29 cellular contexts compared by ENCODE assay signal in genomic region chr1:147497826-147498225, GRCh38.
"Had no signal": no experiment of that assay in that cellular context is flagged by ENCODE, and none has a peak within 500 bp of the region (broad histone marks: within the 10 kb centered on the region; RNA-seq: fewer than 3 reads in every experiment).

No MANE protein-coding gene starts in this region.

- H3K4me1 ChIP-seq: pancreas, prostate gland, testis, thyroid gland, transverse colon had no signal

- DNase-seq: kidney glomerular epithelial cell; left cardiac atrium; left lung; lower lobe of right lung; mammary epithelial cell; mesenchymal stem cell; naive thymus-derived CD8-positive, alpha-beta T cell; nucleus accumbens; pancreas; posterior cingulate gyrus; retina; right cardiac atrium; stimulated activated CD4-positive, alpha-beta T cell treated with anti-CD3 and anti-CD28 coated beads, Interleukin-12 subunit alpha, Interleukin-12 subunit beta, amount 100 ng/mL, for 4 hours; stimulated activated CD4-positive, alpha-beta T cell treated with anti-CD3 and anti-CD28 coated beads, Interleukin-15, amount 100 ng/mL, for 24 hours; stimulated activated CD4-positive, alpha-beta T cell treated with anti-CD3 and anti-CD28 coated beads, Interleukin-2, amount 100 ng/mL, for 24 hours; stimulated activated CD4-positive, alpha-beta T cell treated with anti-CD3 and anti-CD28 coated beads, Interleukin-4, amount 100 ng/mL, for 1 hour; stimulated activated naive B cell treated with anti-CD40 and anti-IgM and Interleukin-4, amounts not matched to agents 10 μg/mL and 1 μg/mL and 100 μg/mL, for 72 hours; stimulated activated naive CD8-positive, alpha-beta T cell treated with anti-CD3 and anti-CD28 coated beads, Interleukin-15, Interleukin-2, amounts not matched to agents 100 U/mL and 50 U/mL, for 24 hours; stomach; testis; thyroid gland; transverse colon; upper lobe of left lung had no signal

- H3K27ac Mint-ChIP-seq: nephron; stimulated activated naive B cell treated with anti-CD40 and anti-IgM and Interleukin-4, amounts not matched to agents 10 μg/mL and 1 μg/mL and 100 μg/mL, for 72 hours had no signal

- H3K27me3 ChIP-seq: left lung, pancreas, testis, thyroid gland, transverse colon, upper lobe of left lung, vagina had no signal

- H3K36me3 ChIP-seq: left lung, lower lobe of right lung, pancreas, prostate gland, stomach, thyroid gland, transverse colon, upper lobe of left lung, vagina had no signal

- H3K4me3 Mint-ChIP-seq: naive thymus-derived CD8-positive, alpha-beta T cell; nephron; neural crest cell; stimulated activated naive B cell treated with anti-CD40 and anti-IgM and Interleukin-4, amounts not matched to agents 10 μg/mL and 1 μg/mL and 100 μg/mL, for 72 hours had no signal

- H3K4me3 ChIP-seq: left lung, lower lobe of right lung, pancreas, prostate gland, skin epidermis, stomach, testis, thyroid gland, transverse colon, upper lobe of left lung, vagina had no signal

- H3K9me3 Mint-ChIP-seq: naive thymus-derived CD8-positive, alpha-beta T cell; nephron; neural crest cell; stimulated activated naive B cell treated with anti-CD40 and anti-IgM and Interleukin-4, amounts not matched to agents 10 μg/mL and 1 μg/mL and 100 μg/mL, for 72 hours had no signal

- H3K9me3 ChIP-seq: left lung, lower lobe of right lung, pancreas, prostate gland, stomach, testis, thyroid gland, transverse colon, upper lobe of left lung, vagina had no signal

- ATAC-seq: left cardiac atrium; left lung; lower lobe of right lung; naive thymus-derived CD8-positive, alpha-beta T cell; pancreas; right cardiac atrium; sciatic nerve; stimulated activated naive B cell treated with anti-CD40 and anti-IgM and Interleukin-4, amounts not matched to agents 10 μg/mL and 1 μg/mL and 100 μg/mL, for 72 hours; stimulated activated naive CD8-positive, alpha-beta T cell treated with anti-CD3 and anti-CD28 coated beads, Interleukin-15, Interleukin-2, amounts not matched to agents 100 U/mL and 50 U/mL, for 24 hours had no signal

- H3K36me3 Mint-ChIP-seq: naive thymus-derived CD8-positive, alpha-beta T cell; stimulated activated naive B cell treated with anti-CD40 and anti-IgM and Interleukin-4, amounts not matched to agents 10 μg/mL and 1 μg/mL and 100 μg/mL, for 72 hours had no signal

- H3K27ac ChIP-seq: left lung, lower lobe of right lung, pancreas, prostate gland, skin epidermis, stomach, testis, thyroid gland, transverse colon, upper lobe of left lung, vagina had no signal

- H3K4me1 Mint-ChIP-seq: stimulated activated naive B cell treated with anti-CD40 and anti-IgM and Interleukin-4, amounts not matched to agents 10 μg/mL and 1 μg/mL and 100 μg/mL, for 72 hours had no signal
